Comparison of ENCODE assay signal across 19 cellular contexts in genomic region chr1:18473195-18473815, GRCh38. TPM values are rescaled to one million over a fixed set of nuclear protein-coding genes. Genes with fewer than 3 reads are reported as not detected.
"Had no signal": no experiment of that assay in that cellular context is flagged by ENCODE, and none has a peak within 500 bp of the region (broad histone marks: within the 10 kb centered on the region; RNA-seq: fewer than 3 reads in every experiment).

No MANE protein-coding gene starts in this region.

- H3K27ac Mint-ChIP-seq: dendritic cell treated with granulocyte-macrophage colony-stimulating factor and Interleukin-4, amounts not matched to agents 40 ng/mL and 50 ng/mL, for 4 days; immature natural killer cell; naive thymus-derived CD8-positive, alpha-beta T cell; type B pancreatic cell had no signal

- H3K4me1 ChIP-seq: esophagus squamous epithelium, gastroesophageal sphincter, pancreas, prostate gland had no signal

- H3K36me3 ChIP-seq: esophagus squamous epithelium, gastroesophageal sphincter, pancreas, prostate gland had no signal

- H3K4me3 Mint-ChIP-seq: dendritic cell treated with granulocyte-macrophage colony-stimulating factor and Interleukin-4, amounts not matched to agents 40 ng/mL and 50 ng/mL, for 4 days; immature natural killer cell; naive thymus-derived CD8-positive, alpha-beta T cell; type B pancreatic cell had no signal

- H3K27ac ChIP-seq: esophagus squamous epithelium, gastroesophageal sphincter, pancreas, prostate gland had no signal

- H3K36me3 Mint-ChIP-seq: immature natural killer cell; naive thymus-derived CD8-positive, alpha-beta T cell; type B pancreatic cell had no signal

- H3K27me3 ChIP-seq: pancreas had no signal

- H3K9me3 ChIP-seq: esophagus squamous epithelium, gastroesophageal sphincter, mucosa of descending colon, pancreas, prostate gland had no signal

- H3K4me3 ChIP-seq: esophagus squamous epithelium, gastroesophageal sphincter, mucosa of descending colon, pancreas, prostate gland had no signal

- H3K4me1 Mint-ChIP-seq: immature natural killer cell; naive thymus-derived CD8-positive, alpha-beta T cell had no signal

- DNase-seq: esophagus squamous epithelium; foreskin fibroblast; immature natural killer cell; left colon; mesendoderm; mucosa of descending colon; naive thymus-derived CD8-positive, alpha-beta T cell; nucleus accumbens; pancreas; stimulated activated CD4-positive, alpha-beta T cell treated with anti-CD3 and anti-CD28 coated beads, Interleukin-2, amount 100 ng/mL, for 24 hours; stimulated activated CD4-positive, alpha-beta T cell treated with anti-CD3 and anti-CD28 coated beads, Interleukin-4, amount 100 ng/mL, for 4 hours; stimulated activated naive CD4-positive, alpha-beta T cell treated with Interleukin-2 at 50 U/mL for 16 hours had no signal

- H3K9me3 Mint-ChIP-seq: dendritic cell treated with granulocyte-macrophage colony-stimulating factor and Interleukin-4, amounts not matched to agents 40 ng/mL and 50 ng/mL, for 4 days; immature natural killer cell; naive thymus-derived CD8-positive, alpha-beta T cell; type B pancreatic cell had no signal

RNA-seq across cellular contexts. Expression of gene KLHDC7A, which starts 7.4 kb away (rescaled TPM):
- total RNA-seq: lung microvascular endothelial cell; naive thymus-derived CD8-positive, alpha-beta T cell; sciatic nerve; skeletal muscle tissue had no signal
- polyA plus RNA-seq: immature natural killer cell; naive thymus-derived CD8-positive, alpha-beta T cell had no signal
